In the genomic region with DNA sequence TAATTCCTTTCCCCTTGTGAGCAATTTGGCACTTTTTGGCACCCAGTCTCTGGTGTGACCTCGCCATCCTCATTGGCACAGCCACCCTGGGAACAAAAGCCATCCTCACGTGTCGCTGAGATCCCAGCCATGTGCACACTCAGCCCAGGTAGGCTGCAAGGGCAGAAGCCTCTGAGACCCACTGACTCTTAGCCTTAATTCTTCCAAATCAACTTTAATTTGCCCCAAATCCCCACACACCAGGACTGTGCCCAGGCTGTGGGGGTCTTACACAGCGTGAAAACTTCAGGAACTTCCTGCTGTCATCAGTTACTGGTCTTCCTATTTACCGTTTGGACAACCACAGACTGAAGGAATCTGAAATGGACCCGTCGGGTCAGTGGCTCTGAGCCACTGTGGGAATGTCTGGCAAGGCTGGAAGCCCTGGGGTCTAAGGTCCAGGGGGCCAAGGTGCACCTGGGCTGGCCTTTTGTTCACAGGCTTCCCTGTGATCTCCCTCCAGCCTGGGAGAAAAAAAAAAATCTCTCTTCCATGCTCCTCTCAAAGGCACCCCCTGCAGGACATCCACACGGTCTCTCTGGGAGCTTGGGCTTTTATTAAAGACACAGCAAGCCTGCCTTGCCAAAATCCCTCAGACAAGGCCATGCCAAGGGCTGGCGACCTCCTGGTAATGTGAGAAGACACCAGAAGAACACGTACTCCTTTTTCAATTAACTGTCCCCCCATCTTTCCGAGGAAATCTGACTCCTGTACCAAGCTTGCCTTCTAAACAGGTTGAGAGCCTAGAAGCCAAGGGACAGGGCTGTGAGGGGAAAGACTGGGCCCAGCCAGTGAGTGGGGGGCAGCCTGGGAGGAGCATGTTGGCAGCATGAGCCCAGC, we compare ENCODE assay signal across 8 cellular contexts. TPM values are rescaled to one million over a fixed set of nuclear protein-coding genes. Genes with fewer than 3 reads are reported as not detected.
DNase-seq lines count a peak whose midpoint lies in the region; ATAC-seq lines count a peak whose summit lies in the region.

No MANE protein-coding gene starts in this region.

- H3K9me3 ChIP-seq in skeletal muscle tissue (ENCODE audit: control insufficient read depth in 3 of 3, low read length in 3 of 3): no peaks in the 10 kb centered on the region

- DNase-seq in COLO829 (ENCODE audit: low spot score): peak; percentile 21
- DNase-seq in HuH-7 (ENCODE audit: low spot score): peak; percentile 92
- DNase-seq in SW480 (ENCODE audit: low spot score): peak; percentile 77
- peak; percentile 68 for DNase-seq in glomerular visceral epithelial cell (ENCODE audit: extremely low spot score)
- no peak for DNase-seq in activated T-cell treated with anti-CD3 and anti-CD28 coated beads, Interleukin-2, amount 50 U/mL, for 72 hours

- no peak overlapping the region for H3K4me3 Mint-ChIP-seq in activated T-cell treated with anti-CD3 and anti-CD28 coated beads, Interleukin-2, amount 50 U/mL, for 72 hours

- peaks cover 12% of the 10 kb centered on the region for H3K27me3 Mint-ChIP-seq in activated T-cell treated with anti-CD3 and anti-CD28 coated beads, Interleukin-2, amount 50 U/mL, for 72 hours (ENCODE audit: low read depth)

- ATAC-seq in HG02759 (IDR thresholded peaks at IDR 0.05; ENCODE audit: unreplicated experiment) (no peak), HG03280 (IDR thresholded peaks at IDR 0.05; ENCODE audit: unreplicated experiment) (no peak)
- ATAC-seq in activated T-cell treated with anti-CD3 and anti-CD28 coated beads, Interleukin-2, amount 50 U/mL, for 72 hours (replicated peaks in 1 of 2): no peak

- H3K9me3 Mint-ChIP-seq in activated T-cell treated with anti-CD3 and anti-CD28 coated beads, Interleukin-2, amount 50 U/mL, for 72 hours: no peaks in the 10 kb centered on the region

- no peaks in the 10 kb centered on the region for H3K27me3 ChIP-seq in skeletal muscle tissue (ENCODE audit: control insufficient read depth in 3 of 3, insufficient read depth in 3 of 3, low read length in 3 of 3)

- H3K9ac ChIP-seq in skeletal muscle tissue (ENCODE audit: low read depth in 1 of 3, low read length in 3 of 3): peak overlapping the region in 2 of 3 donors; percentile 5 to 45

- peak overlapping the region in 1 of 3 donors; percentile 29 for H3K4me3 ChIP-seq in skeletal muscle tissue (ENCODE audit: low read length in 3 of 3)

- H3K4me1 ChIP-seq in skeletal muscle tissue (ENCODE audit: control insufficient read depth in 3 of 3, insufficient read depth in 3 of 3, low read length in 3 of 3): peaks cover 35 to 42% (median 39%) of the 10 kb centered on the region in 3 donors

- no peak overlapping the region for H3K27ac Mint-ChIP-seq in activated T-cell treated with anti-CD3 and anti-CD28 coated beads, Interleukin-2, amount 50 U/mL, for 72 hours

- no peaks in the 10 kb centered on the region for H3K4me1 Mint-ChIP-seq in activated T-cell treated with anti-CD3 and anti-CD28 coated beads, Interleukin-2, amount 50 U/mL, for 72 hours (ENCODE audit: low read depth)

- no peaks in the 10 kb centered on the region for H3K36me3 Mint-ChIP-seq in activated T-cell treated with anti-CD3 and anti-CD28 coated beads, Interleukin-2, amount 50 U/mL, for 72 hours (ENCODE audit: insufficient read depth in 2 of 2)

- H3K27ac ChIP-seq in skeletal muscle tissue (ENCODE audit: low read depth, low read length): no peak overlapping the region

- no peaks in the 10 kb centered on the region for H3K36me3 ChIP-seq in skeletal muscle tissue (ENCODE audit: control insufficient read depth in 3 of 3, insufficient read depth in 3 of 3, low read length in 3 of 3)

RNA-seq across cellular contexts. Expression of a gene that starts 42.1 kb away (rescaled TPM):
- total RNA-seq in skeletal muscle tissue: 269 TPM
- total RNA-seq in activated T-cell treated with anti-CD3 and anti-CD28 coated beads, Interleukin-2, amount 50 U/mL, for 72 hours: 10 to 100 TPM; 26.0 to 33.3 TPM

Comparison
In these comparisons a context has a peak if more than half of its experiments do, and no peak if none do; other contexts are left out.
1. DNase-seq: peak in COLO829 (single experiment), HuH-7 (single experiment), SW480 (single experiment) and glomerular visceral epithelial cell (single experiment); none in activated T-cell treated with anti-CD3 and anti-CD28 coated beads, Interleukin-2, amount 50 U/mL, for 72 hours (0 of 2).